In the genomic region with DNA sequence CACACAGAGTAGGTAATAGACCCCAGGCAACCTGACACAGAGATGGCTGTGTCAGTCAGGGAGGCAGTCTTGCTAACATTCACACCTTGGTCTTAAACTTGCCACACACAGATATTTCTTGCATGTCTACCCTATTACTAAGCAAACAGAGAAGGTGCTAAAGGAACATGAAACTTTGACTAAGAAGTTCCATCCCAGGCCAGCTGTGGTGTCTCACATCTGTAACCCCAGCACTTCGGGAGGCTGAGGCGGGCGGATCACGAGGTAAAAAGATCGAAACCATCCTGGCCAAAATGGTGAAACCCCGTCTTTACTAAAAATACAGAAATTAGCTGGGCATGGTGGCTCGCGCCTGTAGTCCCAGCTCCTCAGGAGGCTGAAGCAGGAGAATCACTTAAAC, we compare ENCODE assay signal across 8 cellular contexts.
A peak's percentile ranks its signal among the peaks of the same experiment; 100 is the strongest.
DNase-seq lines count a peak whose midpoint lies in the region; ATAC-seq and TF ChIP-seq lines count a peak whose summit lies in the region.

No MANE protein-coding gene starts in this region.

- no peaks in the 10 kb centered on the region for H3K27me3 Mint-ChIP-seq in activated CD4-positive, alpha-beta T cell treated with anti-CD3 and anti-CD28 coated beads, Interleukin-2, amount 10 ng/mL, durations not matched to agents 7 days and 5 days

- no peaks in the 10 kb centered on the region for H3K9me2 ChIP-seq in SK-N-SH

- WGBS in SK-N-SH (ENCODE audit: low lambda C conversion rate), result 89% methylated on average over 8 of the region's 8 CpGs

- ATAC-seq in GM19025 (IDR thresholded peaks at IDR 0.05; ENCODE audit: low read depth, unreplicated experiment), result peak; percentile 95
- peak; percentile 97 for ATAC-seq in HG02938 (IDR thresholded peaks at IDR 0.05; ENCODE audit: unreplicated experiment)
- ATAC-seq in left lobe of liver, result no peak

- peak overlapping the region; percentile 61 for H3K27ac Mint-ChIP-seq in activated CD4-positive, alpha-beta T cell treated with anti-CD3 and anti-CD28 coated beads, Interleukin-2, amount 10 ng/mL, durations not matched to agents 7 days and 5 days

- CTCF ChIA-PET in activated CD4-positive, alpha-beta T cell treated with anti-CD3 and anti-CD28 coated beads, Interleukin-2, amount 10 ng/mL, durations not matched to agents 7 days and 5 days (lab: Charles Lee), result interaction anchor here (0.6 to 2.0 kb wide), 2 partner anchors 10 to 103 kb away, joined by 4 to 7 read pairs; no protein-coding TSS in a partner anchor
- CTCF ChIA-PET in SK-N-SH (lab: Yijun Ruan, JAX), result no interaction called here

- H3K4me1 Mint-ChIP-seq in activated CD4-positive, alpha-beta T cell treated with anti-CD3 and anti-CD28 coated beads, Interleukin-2, amount 10 ng/mL, durations not matched to agents 7 days and 5 days, result peaks cover 15% of the 10 kb centered on the region

- peak; percentile 16 for DNase-seq in activated CD4-positive, alpha-beta T cell treated with anti-CD3 and anti-CD28 coated beads, Interleukin-2, amount 10 ng/mL, durations not matched to agents 7 days and 5 days
- peak; percentile 84 for DNase-seq in stimulated activated CD4-positive, alpha-beta T cell treated with anti-CD3 and anti-CD28 coated beads, Interleukin-1b, Interleukin-23, amount 100 ng/mL, for 48 hours
- no peak for DNase-seq in SK-N-SH
- no peak for DNase-seq in left lobe of liver (ENCODE audit: low spot score)
- no peak for DNase-seq in colonic mucosa
- DNase-seq in CD1c-positive myeloid dendritic cell (ENCODE audit: extremely low spot score), result no peak

- intact Hi-C loops in colonic mucosa (cut with DNase I), result no loop called here

- no peak overlapping the region for H2AFZ ChIP-seq in SK-N-SH (ENCODE audit: low read depth)

- no peak overlapping the region for H3K27ac ChIP-seq in SK-N-SH (ENCODE audit: low read depth in 2 of 2, low read length in 1 of 2)
- H3K27ac ChIP-seq in colonic mucosa, result no peak overlapping the region

- no peak overlapping the region for H3K9ac ChIP-seq in SK-N-SH
- H3K9ac ChIP-seq in colonic mucosa (ENCODE audit: low read depth in 2 of 2, low read length in 2 of 2), result no peak overlapping the region

- POLR2A ChIA-PET in activated CD4-positive, alpha-beta T cell treated with anti-CD3 and anti-CD28 coated beads, Interleukin-2, amount 10 ng/mL, durations not matched to agents 7 days and 5 days (lab: Charles Lee), result no interaction called here
- POLR2A ChIA-PET in SK-N-SH (lab: Yijun Ruan, JAX), result no interaction called here

- no peak for TF ChIP-seq EP300 in SK-N-SH (IDR thresholded peaks at IDR 0.05; ENCODE audit: borderline replicate concordance in 1 of 2, low read depth in 1 of 2, low read length in 1 of 2)

- H3K36me3 Mint-ChIP-seq in activated CD4-positive, alpha-beta T cell treated with anti-CD3 and anti-CD28 coated beads, Interleukin-2, amount 10 ng/mL, durations not matched to agents 7 days and 5 days (ENCODE audit: low read depth), result no peaks in the 10 kb centered on the region

- TF ChIP-seq RAD21 in SK-N-SH (IDR thresholded peaks at IDR 0.05; ENCODE audit: low read length), result no peak

- H3K36me3 ChIP-seq in SK-N-SH (replicated peaks in 1 of 2; ENCODE audit: control insufficient read depth in 1 of 2, insufficient read depth in 2 of 2, low read length in 1 of 2) (no peaks in the 10 kb centered on the region), colonic mucosa (no peaks in the 10 kb centered on the region)

- no peaks in the 10 kb centered on the region for H3K9me3 ChIP-seq in SK-N-SH
- H3K9me3 ChIP-seq in colonic mucosa, result no peaks in the 10 kb centered on the region

- H3K9me3 Mint-ChIP-seq in activated CD4-positive, alpha-beta T cell treated with anti-CD3 and anti-CD28 coated beads, Interleukin-2, amount 10 ng/mL, durations not matched to agents 7 days and 5 days, result peaks cover 6% of the 10 kb centered on the region

- H3K79me2 ChIP-seq in SK-N-SH (ENCODE audit: insufficient read depth), result no peaks in the 10 kb centered on the region

- H3K4me1 ChIP-seq in SK-N-SH (ENCODE audit: control insufficient read depth in 1 of 2, insufficient read depth in 2 of 2, low read depth in 1 of 2, low read length in 1 of 2), result peaks cover 0 to 3% of the 10 kb centered on the region in 2 experiments; a peak in 1 of 4 replicates
- no peaks in the 10 kb centered on the region for H3K4me1 ChIP-seq in colonic mucosa

- H3K4me2 ChIP-seq in SK-N-SH, result no peak overlapping the region

- no peaks in the 10 kb centered on the region for H3K27me3 ChIP-seq in SK-N-SH (ENCODE audit: insufficient read depth)
- H3K27me3 ChIP-seq in colonic mucosa, result no peaks in the 10 kb centered on the region

- H3K4me3 Mint-ChIP-seq in activated CD4-positive, alpha-beta T cell treated with anti-CD3 and anti-CD28 coated beads, Interleukin-2, amount 10 ng/mL, durations not matched to agents 7 days and 5 days, result no peak overlapping the region

- TF ChIP-seq CTCF in SK-N-SH (IDR thresholded peaks at IDR 0.05), result no peak
- TF ChIP-seq CTCF in colonic mucosa (IDR thresholded peaks at IDR 0.05), result no peak

- no peaks in the 10 kb centered on the region for H3F3A ChIP-seq in SK-N-SH (replicated peaks; ENCODE audit: insufficient read depth)

- H4K20me1 ChIP-seq in SK-N-SH (ENCODE audit: insufficient read depth), result no peaks in the 10 kb centered on the region

- H3K4me3 ChIP-seq in SK-N-SH (ENCODE audit: low read depth in 2 of 2, low read length in 1 of 2) (no peak overlapping the region), colonic mucosa (no peak overlapping the region)

TF ChIP-seq in SK-N-SH, 30 proteins besides CTCF, POLR2A, EP300 and RAD21 (continues in another document):
- TF ChIP-seq MEF2A (IDR thresholded peaks at IDR 0.05; ENCODE audit: borderline replicate concordance, low read depth) (no peak), RXRA (IDR thresholded peaks at IDR 0.05; ENCODE audit: borderline replicate concordance, low read depth) (no peak), TEAD4 (IDR thresholded peaks at IDR 0.05; ENCODE audit: borderline replicate concordance, insufficient read depth) (no peak), NFIC (IDR thresholded peaks at IDR 0.05; ENCODE audit: borderline replicate concordance) (no peak), GATA2 (CRISPR knock-in tag; IDR thresholded peaks at IDR 0.05) (no peak), YY1 (IDR thresholded peaks at IDR 0.05; ENCODE audit: low read depth) (no peak), SMC3 (IDR thresholded peaks at IDR 0.05; ENCODE audit: low read depth, low read length) (no peak), GABPA (IDR thresholded peaks at IDR 0.05; ENCODE audit: low read depth) (no peak), RCOR1 (IDR thresholded peaks at IDR 0.05; ENCODE audit: low read length) (no peak), MXI1 (IDR thresholded peaks at IDR 0.05; ENCODE audit: low read depth, low read length) (no peak)
- TF ChIP-seq, protein P1, sequence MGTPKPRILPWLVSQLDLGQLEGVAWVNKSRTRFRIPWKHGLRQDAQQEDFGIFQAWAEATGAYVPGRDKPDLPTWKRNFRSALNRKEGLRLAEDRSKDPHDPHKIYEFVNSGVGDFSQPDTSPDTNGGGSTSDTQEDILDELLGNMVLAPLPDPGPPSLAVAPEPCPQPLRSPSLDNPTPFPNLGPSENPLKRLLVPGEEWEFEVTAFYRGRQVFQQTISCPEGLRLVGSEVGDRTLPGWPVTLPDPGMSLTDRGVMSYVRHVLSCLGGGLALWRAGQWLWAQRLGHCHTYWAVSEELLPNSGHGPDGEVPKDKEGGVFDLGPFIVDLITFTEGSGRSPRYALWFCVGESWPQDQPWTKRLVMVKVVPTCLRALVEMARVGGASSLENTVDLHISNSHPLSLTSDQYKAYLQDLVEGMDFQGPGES (IDR thresholded peaks at IDR 0.05; ENCODE audit: low read depth, low read length), result no peak
- TF ChIP-seq, protein P2, sequence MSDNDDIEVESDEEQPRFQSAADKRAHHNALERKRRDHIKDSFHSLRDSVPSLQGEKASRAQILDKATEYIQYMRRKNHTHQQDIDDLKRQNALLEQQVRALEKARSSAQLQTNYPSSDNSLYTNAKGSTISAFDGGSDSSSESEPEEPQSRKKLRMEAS (IDR thresholded peaks at IDR 0.05; ENCODE audit: low read depth), result no peak
- TF ChIP-seq, protein P3, sequence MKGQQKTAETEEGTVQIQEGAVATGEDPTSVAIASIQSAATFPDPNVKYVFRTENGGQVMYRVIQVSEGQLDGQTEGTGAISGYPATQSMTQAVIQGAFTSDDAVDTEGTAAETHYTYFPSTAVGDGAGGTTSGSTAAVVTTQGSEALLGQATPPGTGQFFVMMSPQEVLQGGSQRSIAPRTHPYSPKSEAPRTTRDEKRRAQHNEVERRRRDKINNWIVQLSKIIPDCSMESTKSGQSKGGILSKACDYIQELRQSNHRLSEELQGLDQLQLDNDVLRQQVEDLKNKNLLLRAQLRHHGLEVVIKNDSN (IDR thresholded peaks at IDR 0.05; ENCODE audit: borderline replicate concordance, low read depth), result no peak
- TF ChIP-seq, protein P4, sequence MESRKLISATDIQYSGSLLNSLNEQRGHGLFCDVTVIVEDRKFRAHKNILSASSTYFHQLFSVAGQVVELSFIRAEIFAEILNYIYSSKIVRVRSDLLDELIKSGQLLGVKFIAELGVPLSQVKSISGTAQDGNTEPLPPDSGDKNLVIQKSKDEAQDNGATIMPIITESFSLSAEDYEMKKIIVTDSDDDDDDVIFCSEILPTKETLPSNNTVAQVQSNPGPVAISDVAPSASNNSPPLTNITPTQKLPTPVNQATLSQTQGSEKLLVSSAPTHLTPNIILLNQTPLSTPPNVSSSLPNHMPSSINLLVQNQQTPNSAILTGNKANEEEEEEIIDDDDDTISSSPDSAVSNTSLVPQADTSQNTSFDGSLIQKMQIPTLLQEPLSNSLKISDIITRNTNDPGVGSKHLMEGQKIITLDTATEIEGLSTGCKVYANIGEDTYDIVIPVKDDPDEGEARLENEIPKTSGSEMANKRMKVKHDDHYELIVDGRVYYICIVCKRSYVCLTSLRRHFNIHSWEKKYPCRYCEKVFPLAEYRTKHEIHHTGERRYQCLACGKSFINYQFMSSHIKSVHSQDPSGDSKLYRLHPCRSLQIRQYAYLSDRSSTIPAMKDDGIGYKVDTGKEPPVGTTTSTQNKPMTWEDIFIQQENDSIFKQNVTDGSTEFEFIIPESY (IDR thresholded peaks at IDR 0.05; ENCODE audit: borderline replicate concordance, low read depth), result no peak

Comparison
In these comparisons a context has a peak if more than half of its experiments do, and no peak if none do; other contexts are left out.
1. DNase-seq: peak in activated CD4-positive, alpha-beta T cell treated with anti-CD3 and anti-CD28 coated beads, Interleukin-2, amount 10 ng/mL, durations not matched to agents 7 days and 5 days (single experiment) and stimulated activated CD4-positive, alpha-beta T cell treated with anti-CD3 and anti-CD28 coated beads, Interleukin-1b, Interleukin-23, amount 100 ng/mL, for 48 hours (single experiment); none in SK-N-SH (single experiment), left lobe of liver (single experiment), colonic mucosa (single experiment) and CD1c-positive myeloid dendritic cell (single experiment).